ENCODE assay signal across 16 cellular contexts in genomic region chr2:11068856-11069526, GRCh38.
DNase-seq lines count a peak whose midpoint lies in the region; ATAC-seq and TF ChIP-seq lines count a peak whose summit lies in the region.
"Had no signal": no experiment of that assay in that cellular context is flagged by ENCODE, and none has a peak within 500 bp of the region (broad histone marks: within the 10 kb centered on the region; RNA-seq: fewer than 3 reads in every experiment).

No MANE protein-coding gene starts in this region.

- H3K9me3 Mint-ChIP-seq in activated CD8-positive, alpha-beta memory T cell treated with anti-CD3 and anti-CD28 coated beads, Interleukin-2, amount 10 ng/mL, durations not matched to agents 7 days and 5 days (ENCODE audit: low read depth) = no peaks in the 10 kb centered on the region

- peaks cover 31% of the 10 kb centered on the region for H3K27me3 Mint-ChIP-seq in activated CD8-positive, alpha-beta memory T cell treated with anti-CD3 and anti-CD28 coated beads, Interleukin-2, amount 10 ng/mL, durations not matched to agents 7 days and 5 days

- peaks cover 13% of the 10 kb centered on the region for H3K4me1 Mint-ChIP-seq in activated CD8-positive, alpha-beta memory T cell treated with anti-CD3 and anti-CD28 coated beads, Interleukin-2, amount 10 ng/mL, durations not matched to agents 7 days and 5 days

- peaks cover 0 to 12% (median 0%) of the 10 kb centered on the region in 3 experiments for H3K27me3 ChIP-seq in neuronal stem cell (ENCODE audit: control insufficient read depth in 3 of 3, insufficient read depth in 3 of 3, low read depth in 1 of 3, low read length in 3 of 3)

- H2BK5ac ChIP-seq in neuronal stem cell (ENCODE audit: low read length) = no peak overlapping the region

- ATAC-seq in activated CD8-positive, alpha-beta memory T cell treated with anti-CD3 and anti-CD28 coated beads, Interleukin-2, amount 10 ng/mL, durations not matched to agents 7 days and 5 days = no peak
- ATAC-seq in GM19467 (IDR thresholded peaks at IDR 0.05; ENCODE audit: unreplicated experiment) = no peak
- ATAC-seq: GM12878 had no signal

- H3K4me2 ChIP-seq in neuronal stem cell (ENCODE audit: insufficient read depth, low read length, poor library complexity, severe bottlenecking) = no peak overlapping the region

- no peak overlapping the region for H2BK15ac ChIP-seq in neuronal stem cell (ENCODE audit: low read length)

- no peaks in the 10 kb centered on the region for H3K79me1 ChIP-seq in neuronal stem cell (ENCODE audit: low read depth, low read length)

- H3K23ac ChIP-seq in neuronal stem cell (ENCODE audit: low read depth, low read length, poor library complexity) = peak overlapping the region; percentile 22

- no peak overlapping the region for H3K4ac ChIP-seq in neuronal stem cell (ENCODE audit: low read length)

- no peak overlapping the region for H3K4me3 Mint-ChIP-seq in activated CD8-positive, alpha-beta memory T cell treated with anti-CD3 and anti-CD28 coated beads, Interleukin-2, amount 10 ng/mL, durations not matched to agents 7 days and 5 days
- H3K4me3 Mint-ChIP-seq: CD4-positive, alpha-beta memory T cell had no signal

- H3K27ac Mint-ChIP-seq in activated CD8-positive, alpha-beta memory T cell treated with anti-CD3 and anti-CD28 coated beads, Interleukin-2, amount 10 ng/mL, durations not matched to agents 7 days and 5 days = no peak overlapping the region
- H3K27ac Mint-ChIP-seq: CD4-positive, alpha-beta memory T cell had no signal

- CTCF ChIA-PET in activated CD8-positive, alpha-beta memory T cell treated with anti-CD3 and anti-CD28 coated beads, Interleukin-2, amount 10 ng/mL, durations not matched to agents 7 days and 5 days (lab: Charles Lee) = no interaction called here

- no peak overlapping the region for H4K8ac ChIP-seq in neuronal stem cell (ENCODE audit: low read depth, low read length)

- H3K9ac ChIP-seq in neuronal stem cell (ENCODE audit: low read depth, low read length, poor library complexity) = no peak overlapping the region
- H3K9ac ChIP-seq: GM23248 had no signal

- H3K36me3 ChIP-seq in neuronal stem cell (replicated peaks in 1 of 2; ENCODE audit: control insufficient read depth in 2 of 2, insufficient read depth in 2 of 2, low read length in 2 of 2) = no peaks in the 10 kb centered on the region

- H2AFZ ChIP-seq in neuronal stem cell (ENCODE audit: low read length) = no peak overlapping the region
- H2AFZ ChIP-seq: GM23248 had no signal

- no CpG with 5 or more reads among the region's 13 CpGs for WGBS in neuronal stem cell (ENCODE audit: extremely low coverage in 2 of 2, insufficient read length in 2 of 2, insufficient replicate concordance in 1 of 2), 2 donors

- peak overlapping the region; percentile 36 for H3K18ac ChIP-seq in neuronal stem cell (ENCODE audit: low read length)

- no peak overlapping the region for H2BK120ac ChIP-seq in neuronal stem cell (ENCODE audit: low read depth, low read length)

- no peaks in the 10 kb centered on the region for H3K36me3 Mint-ChIP-seq in activated CD8-positive, alpha-beta memory T cell treated with anti-CD3 and anti-CD28 coated beads, Interleukin-2, amount 10 ng/mL, durations not matched to agents 7 days and 5 days
- H3K36me3 Mint-ChIP-seq: CD4-positive, alpha-beta memory T cell had no signal

- H3K27ac ChIP-seq in neuronal stem cell (replicated peaks; ENCODE audit: low read length) = no peak overlapping the region
- H3K27ac ChIP-seq: GM23248 had no signal

- TF ChIP-seq CTCF in GM10266 (IDR thresholded peaks at IDR 0.05; ENCODE audit: control insufficient read depth, insufficient read depth, low read depth, missing control alignments) = no peak

- no peaks in the 10 kb centered on the region for H3K9me3 ChIP-seq in neuronal stem cell (replicated peaks in 1 of 2; ENCODE audit: control insufficient read depth in 2 of 2, insufficient read depth in 1 of 2, low read depth in 1 of 2, low read length in 2 of 2)
- H3K9me3 ChIP-seq: Caco-2 had no signal

- no peak overlapping the region for H3K4me3 ChIP-seq in neuronal stem cell (ENCODE audit: low read length in 2 of 2)
- H3K4me3 ChIP-seq: GM12878, GM23248 had no signal

- peak overlapping the region; percentile 65 for H2AK5ac ChIP-seq in neuronal stem cell (ENCODE audit: low read depth, low read length)

- DNase-seq in activated CD8-positive, alpha-beta memory T cell treated with anti-CD3 and anti-CD28 coated beads, Interleukin-2, amount 10 ng/mL, durations not matched to agents 7 days and 5 days = peak; percentile 33
- DNase-seq in activated CD8-positive, alpha-beta memory T cell treated with anti-CD3 and anti-CD28 coated beads, Interleukin-2, amount 50 U/mL, for 4 hours = no peak
- DNase-seq in islet precursor cell (peak; percentile 43), neuronal stem cell (ENCODE audit: low spot score) (no peak), GM10266 (ENCODE audit: extremely low spot score) (no peak)
- no peak for DNase-seq in stimulated activated CD4-positive, alpha-beta T cell treated with anti-CD3 and anti-CD28 coated beads, Interleukin-2, amount 100 ng/mL, for 48 hours
- DNase-seq: C1 segment of cervical spinal cord; Caco-2; CD4-positive, alpha-beta memory T cell; DMS153; DND-41; GM23248; H7; HCEC 1CT had no signal

- H3K14ac ChIP-seq in neuronal stem cell (ENCODE audit: low read length) = no peak overlapping the region

- no peaks in the 10 kb centered on the region for H3K4me1 ChIP-seq in neuronal stem cell (ENCODE audit: control insufficient read depth in 2 of 2, insufficient read depth in 1 of 2, low read depth in 1 of 2, low read length in 2 of 2)
- H3K4me1 ChIP-seq: Caco-2 had no signal

- H2BK12ac ChIP-seq in neuronal stem cell (ENCODE audit: low read length) = no peak overlapping the region

- H4K91ac ChIP-seq in neuronal stem cell (ENCODE audit: low read depth, low read length, poor library complexity) = no peak overlapping the region

Comparison
In these comparisons a context has a peak if more than half of its experiments do, and no peak if none do; other contexts are left out.
1. DNase-seq: peak in activated CD8-positive, alpha-beta memory T cell treated with anti-CD3 and anti-CD28 coated beads, Interleukin-2, amount 10 ng/mL, durations not matched to agents 7 days and 5 days (single experiment) and islet precursor cell (single experiment); none in activated CD8-positive, alpha-beta memory T cell treated with anti-CD3 and anti-CD28 coated beads, Interleukin-2, amount 50 U/mL, for 4 hours (single experiment), neuronal stem cell (single experiment), GM10266 (single experiment) and stimulated activated CD4-positive, alpha-beta T cell treated with anti-CD3 and anti-CD28 coated beads, Interleukin-2, amount 100 ng/mL, for 48 hours (0 of 2).